14 cellular contexts compared by ENCODE assay signal in genomic region chr16:24939738-24940137, GRCh38.
DNase-seq lines count a peak whose midpoint lies in the region; ATAC-seq lines count a peak whose summit lies in the region.
"Had no signal": no experiment of that assay in that cellular context is flagged by ENCODE, and none has a peak within 500 bp of the region (broad histone marks: within the 10 kb centered on the region; RNA-seq: fewer than 3 reads in every experiment).

No MANE protein-coding gene starts in this region.

- no peak overlapping the region for H4K8ac ChIP-seq in mesendoderm (ENCODE audit: low read depth, low read length)

- no peak for DNase-seq in activated CD4-positive, alpha-beta T cell treated with anti-CD3 and anti-CD28 coated beads, Interleukin-2, amount 10 ng/mL, durations not matched to agents 7 days and 5 days
- DNase-seq in activated CD4-positive, alpha-beta T cell treated with anti-CD3 and anti-CD28 coated beads for 48 hours = no peak
- DNase-seq in islet precursor cell (peak; percentile 12), mesendoderm (no peak), DMS153 treated with DMSO at 0.1 percent for 48 hours (lab: John Stamatoyannopoulos, UW; ENCODE audit: unreplicated experiment) (no peak)
- DNase-seq: 8988T; CD4-positive, alpha-beta T cell; DND-41; GDM1; HCEC 1CT; HFFc6 had no signal

- POLR2A ChIA-PET in activated CD4-positive, alpha-beta T cell treated with anti-CD3 and anti-CD28 coated beads, Interleukin-2, amount 10 ng/mL, durations not matched to agents 7 days and 5 days (lab: Charles Lee) = no interaction called here

- no peak overlapping the region for H2AK5ac ChIP-seq in mesendoderm (ENCODE audit: low read length)

- H3K4me3 ChIP-seq in mesendoderm (ENCODE audit: low read length) = no peak overlapping the region
- H3K4me3 ChIP-seq: BLaER1 treated with 17β-estradiol and CSF1 and Interleukin-3, amounts not matched to agents 10 nM and 100 nM had no signal

- no peak for ATAC-seq in activated T-helper 17 cell treated with anti-CD3 and anti-CD28 coated beads, Interleukin-2, amount 50 U/mL, for 72 hours (replicated peaks)
- no peak for ATAC-seq in HG02852 (IDR thresholded peaks at IDR 0.05; ENCODE audit: unreplicated experiment)

- H3K18ac ChIP-seq in mesendoderm (ENCODE audit: low read length) = no peak overlapping the region

- H3K27me3 Mint-ChIP-seq in activated CD4-positive, alpha-beta T cell treated with anti-CD3 and anti-CD28 coated beads, Interleukin-2, amount 10 ng/mL, durations not matched to agents 7 days and 5 days = no peaks in the 10 kb centered on the region
- no peaks in the 10 kb centered on the region for H3K27me3 Mint-ChIP-seq in activated T-helper 17 cell treated with anti-CD3 and anti-CD28 coated beads, Interleukin-2, amount 50 U/mL, for 72 hours
- H3K27me3 Mint-ChIP-seq: CD4-positive, alpha-beta T cell had no signal

- no peaks in the 10 kb centered on the region for H3K4me1 Mint-ChIP-seq in activated CD4-positive, alpha-beta T cell treated with anti-CD3 and anti-CD28 coated beads, Interleukin-2, amount 10 ng/mL, durations not matched to agents 7 days and 5 days
- no peaks in the 10 kb centered on the region for H3K4me1 Mint-ChIP-seq in activated T-helper 17 cell treated with anti-CD3 and anti-CD28 coated beads, Interleukin-2, amount 50 U/mL, for 72 hours

- H4K5ac ChIP-seq in mesendoderm (ENCODE audit: low read length) = no peak overlapping the region

- H3K27ac Mint-ChIP-seq in activated CD4-positive, alpha-beta T cell treated with anti-CD3 and anti-CD28 coated beads, Interleukin-2, amount 10 ng/mL, durations not matched to agents 7 days and 5 days = peak overlapping the region; percentile 64
- peak overlapping the region; percentile 73 for H3K27ac Mint-ChIP-seq in activated T-helper 17 cell treated with anti-CD3 and anti-CD28 coated beads, Interleukin-2, amount 50 U/mL, for 72 hours
- H3K27ac Mint-ChIP-seq: CD4-positive, alpha-beta T cell; HFFc6 had no signal

- no peaks in the 10 kb centered on the region for H3K79me2 ChIP-seq in mesendoderm (ENCODE audit: control insufficient read depth, insufficient read depth, low read length)

- no peak overlapping the region for H3K27ac ChIP-seq in mesendoderm (ENCODE audit: low read depth, low read length)
- H3K27ac ChIP-seq: BLaER1 treated with 17β-estradiol and CSF1 and Interleukin-3, amounts not matched to agents 10 nM and 100 nM had no signal

- H3K23ac ChIP-seq in mesendoderm (ENCODE audit: low read length) = no peak overlapping the region

- H2BK120ac ChIP-seq in mesendoderm (ENCODE audit: low read depth, low read length) = no peak overlapping the region

- H3K4ac ChIP-seq in mesendoderm (ENCODE audit: low read depth, low read length) = no peak overlapping the region

- H2BK15ac ChIP-seq in mesendoderm (replicated peaks; ENCODE audit: low read depth) = no peak overlapping the region

- no peak overlapping the region for H3K4me3 Mint-ChIP-seq in activated CD4-positive, alpha-beta T cell treated with anti-CD3 and anti-CD28 coated beads, Interleukin-2, amount 10 ng/mL, durations not matched to agents 7 days and 5 days
- H3K4me3 Mint-ChIP-seq in activated T-helper 17 cell treated with anti-CD3 and anti-CD28 coated beads, Interleukin-2, amount 50 U/mL, for 72 hours = no peak overlapping the region
- H3K4me3 Mint-ChIP-seq: CD4-positive, alpha-beta T cell; HFFc6 had no signal

- H2BK5ac ChIP-seq in mesendoderm (ENCODE audit: low read length) = no peak overlapping the region

- H3K4me1 ChIP-seq in mesendoderm (ENCODE audit: control insufficient read depth, low read depth, low read length) = no peaks in the 10 kb centered on the region
- H3K4me1 ChIP-seq: BLaER1 treated with 17β-estradiol and CSF1 and Interleukin-3, amounts not matched to agents 10 nM and 100 nM had no signal

- CTCF ChIA-PET in activated CD4-positive, alpha-beta T cell treated with anti-CD3 and anti-CD28 coated beads, Interleukin-2, amount 10 ng/mL, durations not matched to agents 7 days and 5 days (lab: Charles Lee) = no interaction called here

- H3K27me3 ChIP-seq in mesendoderm (ENCODE audit: insufficient read depth, low read length, poor library complexity) = no peaks in the 10 kb centered on the region
- H3K27me3 ChIP-seq: BLaER1 treated with 17β-estradiol and CSF1 and Interleukin-3, amounts not matched to agents 10 nM and 100 nM had no signal

- H3K79me1 ChIP-seq in mesendoderm (ENCODE audit: low read length) = no peaks in the 10 kb centered on the region

- H3K36me3 ChIP-seq in mesendoderm (ENCODE audit: control insufficient read depth, insufficient read depth, low read length) = peaks cover 19% of the 10 kb centered on the region

- no CpG with 5 or more reads among the region's 2 CpGs for WGBS in mesendoderm (ENCODE audit: extremely low coverage, insufficient coverage, low lambda C conversion rate)

- H3K56ac ChIP-seq in mesendoderm (ENCODE audit: low read length) = no peak overlapping the region

- no peaks in the 10 kb centered on the region for H3K9me3 Mint-ChIP-seq in activated CD4-positive, alpha-beta T cell treated with anti-CD3 and anti-CD28 coated beads, Interleukin-2, amount 10 ng/mL, durations not matched to agents 7 days and 5 days
- H3K9me3 Mint-ChIP-seq in activated T-helper 17 cell treated with anti-CD3 and anti-CD28 coated beads, Interleukin-2, amount 50 U/mL, for 72 hours = no peaks in the 10 kb centered on the region
- H3K9me3 Mint-ChIP-seq: CD4-positive, alpha-beta T cell; HFFc6 had no signal

- no peak overlapping the region for H3K4me2 ChIP-seq in mesendoderm (ENCODE audit: low read length)
- H3K4me2 ChIP-seq: BLaER1 treated with 17β-estradiol and CSF1 and Interleukin-3, amounts not matched to agents 10 nM and 100 nM had no signal

- no peak overlapping the region for H3K9ac ChIP-seq in mesendoderm (ENCODE audit: low read length)
- H3K9ac ChIP-seq: BLaER1 treated with 17β-estradiol and CSF1 and Interleukin-3, amounts not matched to agents 10 nM and 100 nM had no signal

- H3K36me3 Mint-ChIP-seq in activated CD4-positive, alpha-beta T cell treated with anti-CD3 and anti-CD28 coated beads, Interleukin-2, amount 10 ng/mL, durations not matched to agents 7 days and 5 days (ENCODE audit: low read depth) = peaks cover 34% of the 10 kb centered on the region
- H3K36me3 Mint-ChIP-seq in activated T-helper 17 cell treated with anti-CD3 and anti-CD28 coated beads, Interleukin-2, amount 50 U/mL, for 72 hours (ENCODE audit: low read depth) = peaks cover 91% of the 10 kb centered on the region
